ENCODE assay signal across 20 cellular contexts in genomic region chr10:116185199-116185598, GRCh38.
DNase-seq lines count a peak whose midpoint lies in the region; ATAC-seq and TF ChIP-seq lines count a peak whose summit lies in the region.
"Had no signal": no experiment of that assay in that cellular context is flagged by ENCODE, and none has a peak within 500 bp of the region (broad histone marks: within the 10 kb centered on the region; RNA-seq: fewer than 3 reads in every experiment).

No MANE protein-coding gene starts in this region.

- H3K4me3 ChIP-seq in BLaER1 (no peak overlapping the region), gastroesophageal sphincter (no peak overlapping the region)
- H3K4me3 ChIP-seq: A549, GM23248 had no signal

- DNase-seq in neural crest cell (ENCODE audit: low read depth, low spot score) (no peak), HFFc6 (no peak), kidney glomerular epithelial cell (lab: John Stamatoyannopoulos, UW) (no peak), GM19238 (ENCODE audit: insufficient read length, low spot score) (no peak)
- DNase-seq: 8988T; ACHN; AML-193; BE2C; Calu3; CD4-positive, alpha-beta memory T cell; COR-L47; DMS53; DMS79 treated with DMSO at 0.1 percent for 48 hours; GF-D8; GM23248; H7; HCEC 1CT had no signal

- peak; percentile 25 for ATAC-seq in gastroesophageal sphincter
- ATAC-seq: A549 had no signal

- H3K36me3 Mint-ChIP-seq in neural crest cell (ENCODE audit: low read depth) (peaks cover 10% of the 10 kb centered on the region), HFFc6 (ENCODE audit: low read depth) (no peaks in the 10 kb centered on the region)
- H3K36me3 Mint-ChIP-seq: CD4-positive, alpha-beta memory T cell had no signal

- H3K9me3 ChIP-seq in BLaER1, result no peaks in the 10 kb centered on the region
- H3K9me3 ChIP-seq in gastroesophageal sphincter, result no peaks in the 10 kb centered on the region
- H3K9me3 ChIP-seq: A549, BE2C had no signal

- H4K20me1 ChIP-seq in BLaER1, result no peaks in the 10 kb centered on the region

- H3K4me3 Mint-ChIP-seq in neural crest cell (no peak overlapping the region), HFFc6 (no peak overlapping the region)
- H3K4me3 Mint-ChIP-seq: CD4-positive, alpha-beta memory T cell had no signal

- H3K27ac Mint-ChIP-seq in neural crest cell (ENCODE audit: unreplicated experiment) (peak overlapping the region; percentile 23), HFFc6 (no peak overlapping the region)
- H3K27ac Mint-ChIP-seq: CD4-positive, alpha-beta memory T cell had no signal

- no peak for TF ChIP-seq POLR2A in gastroesophageal sphincter (IDR thresholded peaks at IDR 0.05)

- H3K4me1 Mint-ChIP-seq in neural crest cell (peaks cover 44% of the 10 kb centered on the region), HFFc6 (ENCODE audit: low read depth) (peaks cover 8% of the 10 kb centered on the region)
- H3K4me1 Mint-ChIP-seq: CD4-positive, alpha-beta memory T cell had no signal

- H3K27me3 ChIP-seq in BLaER1 (no peaks in the 10 kb centered on the region), gastroesophageal sphincter (no peaks in the 10 kb centered on the region)
- H3K27me3 ChIP-seq: BE2C had no signal

- H3K27ac ChIP-seq in BLaER1 (no peak overlapping the region), gastroesophageal sphincter (no peak overlapping the region)
- H3K27ac ChIP-seq: A549, GM23248 had no signal

- peak overlapping the region; percentile 84 for H3K4me2 ChIP-seq in BLaER1
- H3K4me2 ChIP-seq: A549 had no signal

- H3K9me3 Mint-ChIP-seq in neural crest cell, result no peaks in the 10 kb centered on the region
- H3K9me3 Mint-ChIP-seq in HFFc6, result peaks cover 4% of the 10 kb centered on the region; the same call in 1 of the 2 replicates

- H3K27me3 Mint-ChIP-seq in neural crest cell (ENCODE audit: low read depth) (no peaks in the 10 kb centered on the region), HFFc6 (ENCODE audit: insufficient read depth) (no peaks in the 10 kb centered on the region; the same call in 1 of the 2 replicates)
- H3K27me3 Mint-ChIP-seq: CD4-positive, alpha-beta memory T cell had no signal

- 100% methylated on average over 3 of the region's 3 CpGs; no CpG with 5 or more reads in 1 of the 2 donors for WGBS in gastroesophageal sphincter (ENCODE audit: low coverage in 1 of 2), 2 donors

- H3K4me1 ChIP-seq in BLaER1, result peaks cover 59% of the 10 kb centered on the region
- H3K4me1 ChIP-seq in gastroesophageal sphincter, result no peaks in the 10 kb centered on the region
- H3K4me1 ChIP-seq: A549, BE2C had no signal

- H3K9ac ChIP-seq in BLaER1, result no peak overlapping the region
- H3K9ac ChIP-seq: GM23248 had no signal

- no peak for TF ChIP-seq EP300 in gastroesophageal sphincter (IDR thresholded peaks at IDR 0.05)

- TF ChIP-seq CTCF in gastroesophageal sphincter (IDR thresholded peaks at IDR 0.05) (no peak), neural crest cell (conservative IDR thresholded peaks at IDR 0.05) (no peak), HFFc6 (IDR thresholded peaks at IDR 0.05) (no peak)

- H3K36me3 ChIP-seq in BLaER1 (no peaks in the 10 kb centered on the region), gastroesophageal sphincter (no peaks in the 10 kb centered on the region)
- H3K36me3 ChIP-seq: BE2C had no signal
